In genomic region chr14:77320238-77320935, GRCh38 we compare ENCODE assay signal across 1 cellular context.
TF ChIP-seq lines count a peak whose summit lies in the region.

Gene POMT2 (minus strand): TSS chr14:77320883. CDS start chr14:77320681, 202 bp downstream.

TF ChIP-seq in HepG2, 621 proteins besides CTCF, POLR2A, EP300 and RAD21 (continued from another document and continues in another):
- TF ChIP-seq, protein P1, sequence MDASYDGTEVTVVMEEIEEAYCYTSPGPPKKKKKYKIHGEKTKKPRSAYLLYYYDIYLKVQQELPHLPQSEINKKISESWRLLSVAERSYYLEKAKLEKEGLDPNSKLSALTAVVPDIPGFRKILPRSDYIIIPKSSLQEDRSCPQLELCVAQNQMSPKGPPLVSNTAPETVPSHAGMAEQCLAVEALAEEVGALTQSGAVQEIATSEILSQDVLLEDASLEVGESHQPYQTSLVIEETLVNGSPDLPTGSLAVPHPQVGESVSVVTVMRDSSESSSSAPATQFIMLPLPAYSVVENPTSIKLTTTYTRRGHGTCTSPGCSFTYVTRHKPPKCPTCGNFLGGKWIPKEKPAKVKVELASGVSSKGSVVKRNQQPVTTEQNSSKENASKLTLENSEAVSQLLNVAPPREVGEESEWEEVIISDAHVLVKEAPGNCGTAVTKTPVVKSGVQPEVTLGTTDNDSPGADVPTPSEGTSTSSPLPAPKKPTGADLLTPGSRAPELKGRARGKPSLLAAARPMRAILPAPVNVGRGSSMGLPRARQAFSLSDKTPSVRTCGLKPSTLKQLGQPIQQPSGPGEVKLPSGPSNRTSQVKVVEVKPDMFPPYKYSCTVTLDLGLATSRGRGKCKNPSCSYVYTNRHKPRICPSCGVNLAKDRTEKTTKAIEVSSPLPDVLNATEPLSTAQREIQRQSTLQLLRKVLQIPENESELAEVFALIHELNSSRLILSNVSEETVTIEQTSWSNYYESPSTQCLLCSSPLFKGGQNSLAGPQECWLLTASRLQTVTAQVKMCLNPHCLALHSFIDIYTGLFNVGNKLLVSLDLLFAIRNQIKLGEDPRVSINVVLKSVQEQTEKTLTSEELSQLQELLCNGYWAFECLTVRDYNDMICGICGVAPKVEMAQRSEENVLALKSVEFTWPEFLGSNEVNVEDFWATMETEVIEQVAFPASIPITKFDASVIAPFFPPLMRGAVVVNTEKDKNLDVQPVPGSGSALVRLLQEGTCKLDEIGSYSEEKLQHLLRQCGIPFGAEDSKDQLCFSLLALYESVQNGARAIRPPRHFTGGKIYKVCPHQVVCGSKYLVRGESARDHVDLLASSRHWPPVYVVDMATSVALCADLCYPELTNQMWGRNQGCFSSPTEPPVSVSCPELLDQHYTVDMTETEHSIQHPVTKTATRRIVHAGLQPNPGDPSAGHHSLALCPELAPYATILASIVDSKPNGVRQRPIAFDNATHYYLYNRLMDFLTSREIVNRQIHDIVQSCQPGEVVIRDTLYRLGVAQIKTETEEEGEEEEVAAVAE (CRISPR knock-in tag; IDR thresholded peaks at IDR 0.05; ENCODE audit: borderline replicate concordance) = no peak
- no peak for TF ChIP-seq LCORL (IDR thresholded peaks at IDR 0.05)
- peak; percentile 42; the same call in 1 of the 2 replicates for TF ChIP-seq LCORL (CRISPR knock-in tag; IDR thresholded peaks at IDR 0.05)
- TF ChIP-seq, protein P2, sequence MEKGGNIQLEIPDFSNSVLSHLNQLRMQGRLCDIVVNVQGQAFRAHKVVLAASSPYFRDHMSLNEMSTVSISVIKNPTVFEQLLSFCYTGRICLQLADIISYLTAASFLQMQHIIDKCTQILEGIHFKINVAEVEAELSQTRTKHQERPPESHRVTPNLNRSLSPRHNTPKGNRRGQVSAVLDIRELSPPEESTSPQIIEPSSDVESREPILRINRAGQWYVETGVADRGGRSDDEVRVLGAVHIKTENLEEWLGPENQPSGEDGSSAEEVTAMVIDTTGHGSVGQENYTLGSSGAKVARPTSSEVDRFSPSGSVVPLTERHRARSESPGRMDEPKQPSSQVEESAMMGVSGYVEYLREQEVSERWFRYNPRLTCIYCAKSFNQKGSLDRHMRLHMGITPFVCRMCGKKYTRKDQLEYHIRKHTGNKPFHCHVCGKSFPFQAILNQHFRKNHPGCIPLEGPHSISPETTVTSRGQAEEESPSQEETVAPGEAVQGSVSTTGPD (CRISPR knock-in tag; IDR thresholded peaks at IDR 0.05) = no peak
- TF ChIP-seq ARHGAP35 (CRISPR knock-in tag; IDR thresholded peaks at IDR 0.05; ENCODE audit: borderline replicate concordance) = no peak
- no peak for TF ChIP-seq CENPX (CRISPR knock-in tag; IDR thresholded peaks at IDR 0.05)
- no peak for TF ChIP-seq PHF20 (CRISPR knock-in tag; IDR thresholded peaks at IDR 0.05)
- no peak for TF ChIP-seq ZNF180 (CRISPR knock-in tag; IDR thresholded peaks at IDR 0.05; ENCODE audit: borderline replicate concordance, low read depth)
- TF ChIP-seq ZNF124 (CRISPR knock-in tag; IDR thresholded peaks at IDR 0.05) = no peak
- TF ChIP-seq ZNF782 (CRISPR knock-in tag; IDR thresholded peaks at IDR 0.05; ENCODE audit: borderline replicate concordance) = no peak; the same call in 1 of the 2 replicates
- no peak for TF ChIP-seq ZNF253 (CRISPR knock-in tag; IDR thresholded peaks at IDR 0.05; ENCODE audit: borderline replicate concordance)
- no peak for TF ChIP-seq NFIB (CRISPR knock-in tag; IDR thresholded peaks at IDR 0.05; ENCODE audit: borderline replicate concordance)
- no peak for TF ChIP-seq TBL1XR1 (IDR thresholded peaks at IDR 0.05; ENCODE audit: borderline replicate concordance, low read length, partially characterized antibody)
- peak; percentile 44 for TF ChIP-seq TAF1 (CRISPR knock-in tag; IDR thresholded peaks at IDR 0.05)
- no peak for TF ChIP-seq SETDB1 (CRISPR knock-in tag; IDR thresholded peaks at IDR 0.05; ENCODE audit: borderline replicate concordance)
- no peak for TF ChIP-seq TMF1 (CRISPR knock-in tag; IDR thresholded peaks at IDR 0.05; ENCODE audit: low read depth)
- TF ChIP-seq, protein P3, sequence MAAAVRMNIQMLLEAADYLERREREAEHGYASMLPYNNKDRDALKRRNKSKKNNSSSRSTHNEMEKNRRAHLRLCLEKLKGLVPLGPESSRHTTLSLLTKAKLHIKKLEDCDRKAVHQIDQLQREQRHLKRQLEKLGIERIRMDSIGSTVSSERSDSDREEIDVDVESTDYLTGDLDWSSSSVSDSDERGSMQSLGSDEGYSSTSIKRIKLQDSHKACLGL (CRISPR knock-in tag; IDR thresholded peaks at IDR 0.05) = no peak
- no peak for TF ChIP-seq ZNF292 (CRISPR knock-in tag; IDR thresholded peaks at IDR 0.05; ENCODE audit: borderline replicate concordance, low read depth)
- peak; percentile 26; the same call in 1 of the 2 replicates for TF ChIP-seq ZSCAN9 (CRISPR knock-in tag; IDR thresholded peaks at IDR 0.05; ENCODE audit: borderline replicate concordance)
- no peak for TF ChIP-seq ZNF264 (CRISPR knock-in tag; IDR thresholded peaks at IDR 0.05)
- TF ChIP-seq RXRA (CRISPR knock-in tag; IDR thresholded peaks at IDR 0.05) = no peak; the same call in 1 of the 2 replicates
- peak; percentile 15; the same call in 1 of the 2 replicates for TF ChIP-seq TOPORS (CRISPR knock-in tag; IDR thresholded peaks at IDR 0.05)
- TF ChIP-seq, protein P4, sequence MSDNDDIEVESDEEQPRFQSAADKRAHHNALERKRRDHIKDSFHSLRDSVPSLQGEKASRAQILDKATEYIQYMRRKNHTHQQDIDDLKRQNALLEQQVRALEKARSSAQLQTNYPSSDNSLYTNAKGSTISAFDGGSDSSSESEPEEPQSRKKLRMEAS (IDR thresholded peaks at IDR 0.05) = peak; percentile 42
- TF ChIP-seq XRCC5 (optimal IDR thresholded peaks at IDR 0.05; ENCODE audit: low read length) = peak; percentile 82
- TF ChIP-seq, protein P5, sequence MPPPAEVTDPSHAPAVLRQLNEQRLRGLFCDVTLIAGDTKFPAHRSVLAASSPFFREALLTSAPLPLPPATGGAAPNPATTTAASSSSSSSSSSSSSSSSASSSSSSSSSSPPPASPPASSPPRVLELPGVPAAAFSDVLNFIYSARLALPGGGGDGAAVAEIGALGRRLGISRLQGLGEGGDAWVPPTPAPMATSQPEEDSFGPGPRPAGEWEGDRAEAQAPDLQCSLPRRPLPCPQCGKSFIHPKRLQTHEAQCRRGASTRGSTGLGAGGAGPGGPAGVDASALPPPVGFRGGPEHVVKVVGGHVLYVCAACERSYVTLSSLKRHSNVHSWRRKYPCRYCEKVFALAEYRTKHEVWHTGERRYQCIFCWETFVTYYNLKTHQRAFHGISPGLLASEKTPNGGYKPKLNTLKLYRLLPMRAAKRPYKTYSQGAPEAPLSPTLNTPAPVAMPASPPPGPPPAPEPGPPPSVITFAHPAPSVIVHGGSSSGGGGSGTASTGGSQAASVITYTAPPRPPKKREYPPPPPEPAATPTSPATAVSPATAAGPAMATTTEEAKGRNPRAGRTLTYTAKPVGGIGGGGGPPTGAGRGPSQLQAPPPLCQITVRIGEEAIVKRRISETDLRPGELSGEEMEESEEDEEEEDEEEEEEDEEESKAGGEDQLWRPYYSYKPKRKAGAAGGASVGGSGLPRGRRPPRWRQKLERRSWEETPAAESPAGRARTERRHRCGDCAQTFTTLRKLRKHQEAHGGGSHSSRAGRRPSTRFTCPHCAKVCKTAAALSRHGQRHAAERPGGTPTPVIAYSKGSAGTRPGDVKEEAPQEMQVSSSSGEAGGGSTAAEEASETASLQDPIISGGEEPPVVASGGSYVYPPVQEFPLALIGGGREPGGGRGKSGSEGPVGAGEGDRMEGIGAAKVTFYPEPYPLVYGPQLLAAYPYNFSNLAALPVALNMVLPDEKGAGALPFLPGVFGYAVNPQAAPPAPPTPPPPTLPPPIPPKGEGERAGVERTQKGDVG (CRISPR knock-in tag; IDR thresholded peaks at IDR 0.05; ENCODE audit: borderline replicate concordance) = 0 out of 2 replicates have a peak, but pooled peaks have one; percentile 16
- TF ChIP-seq SMAD9 (CRISPR knock-in tag; IDR thresholded peaks at IDR 0.05) = 0 out of 2 replicates have a peak, but pooled peaks have one; percentile 52
- no peak for TF ChIP-seq ZNF546 (CRISPR knock-in tag; conservative IDR thresholded peaks at IDR 0.05)
- no peak for TF ChIP-seq ZNF224 (CRISPR knock-in tag; IDR thresholded peaks at IDR 0.05)
- TF ChIP-seq SMAD3 (CRISPR knock-in tag; IDR thresholded peaks at IDR 0.05) = no peak
- no peak for TF ChIP-seq ZNF282 (IDR thresholded peaks at IDR 0.05; ENCODE audit: partially characterized antibody)
- peak; percentile 82 for TF ChIP-seq ZNF563 (CRISPR knock-in tag; IDR thresholded peaks at IDR 0.05)
- TF ChIP-seq, protein P6, sequence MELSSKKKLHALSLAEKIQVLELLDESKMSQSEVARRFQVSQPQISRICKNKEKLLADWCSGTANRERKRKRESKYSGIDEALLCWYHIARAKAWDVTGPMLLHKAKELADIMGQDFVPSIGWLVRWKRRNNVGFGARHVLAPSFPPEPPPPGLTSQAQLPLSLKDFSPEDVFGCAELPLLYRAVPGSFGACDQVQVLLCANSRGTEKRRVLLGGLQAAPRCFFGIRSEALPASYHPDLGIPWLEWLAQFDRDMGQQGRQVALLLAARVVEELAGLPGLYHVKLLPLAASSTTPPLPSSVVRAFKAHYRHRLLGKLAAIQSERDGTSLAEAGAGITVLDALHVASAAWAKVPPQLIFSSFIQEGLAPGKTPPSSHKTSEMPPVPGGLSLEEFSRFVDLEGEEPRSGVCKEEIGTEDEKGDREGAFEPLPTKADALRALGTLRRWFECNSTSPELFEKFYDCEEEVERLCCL (CRISPR knock-in tag; IDR thresholded peaks at IDR 0.05; ENCODE audit: borderline replicate concordance) = no peak
- TF ChIP-seq ZNF770 (CRISPR knock-in tag; IDR thresholded peaks at IDR 0.05) = 0 out of 2 replicates have a peak, but pooled peaks have one; percentile 29
- TF ChIP-seq ZNF335 (CRISPR knock-in tag; IDR thresholded peaks at IDR 0.05) = no peak
- TF ChIP-seq, protein P7, sequence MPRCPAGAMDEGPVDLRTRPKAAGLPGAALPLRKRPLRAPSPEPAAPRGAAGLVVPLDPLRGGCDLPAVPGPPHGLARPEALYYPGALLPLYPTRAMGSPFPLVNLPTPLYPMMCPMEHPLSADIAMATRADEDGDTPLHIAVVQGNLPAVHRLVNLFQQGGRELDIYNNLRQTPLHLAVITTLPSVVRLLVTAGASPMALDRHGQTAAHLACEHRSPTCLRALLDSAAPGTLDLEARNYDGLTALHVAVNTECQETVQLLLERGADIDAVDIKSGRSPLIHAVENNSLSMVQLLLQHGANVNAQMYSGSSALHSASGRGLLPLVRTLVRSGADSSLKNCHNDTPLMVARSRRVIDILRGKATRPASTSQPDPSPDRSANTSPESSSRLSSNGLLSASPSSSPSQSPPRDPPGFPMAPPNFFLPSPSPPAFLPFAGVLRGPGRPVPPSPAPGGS (CRISPR knock-in tag; IDR thresholded peaks at IDR 0.05) = peak; percentile 89; the same call in 1 of the 2 replicates
- TF ChIP-seq FOSL2 (CRISPR knock-in tag; IDR thresholded peaks at IDR 0.05) = peak; percentile 34; the same call in 1 of the 2 replicates
- TF ChIP-seq FOXO1 (CRISPR knock-in tag; IDR thresholded peaks at IDR 0.05) = no peak; the same call in 1 of the 2 replicates
- TF ChIP-seq, protein P8, sequence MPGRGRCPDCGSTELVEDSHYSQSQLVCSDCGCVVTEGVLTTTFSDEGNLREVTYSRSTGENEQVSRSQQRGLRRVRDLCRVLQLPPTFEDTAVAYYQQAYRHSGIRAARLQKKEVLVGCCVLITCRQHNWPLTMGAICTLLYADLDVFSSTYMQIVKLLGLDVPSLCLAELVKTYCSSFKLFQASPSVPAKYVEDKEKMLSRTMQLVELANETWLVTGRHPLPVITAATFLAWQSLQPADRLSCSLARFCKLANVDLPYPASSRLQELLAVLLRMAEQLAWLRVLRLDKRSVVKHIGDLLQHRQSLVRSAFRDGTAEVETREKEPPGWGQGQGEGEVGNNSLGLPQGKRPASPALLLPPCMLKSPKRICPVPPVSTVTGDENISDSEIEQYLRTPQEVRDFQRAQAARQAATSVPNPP (CRISPR knock-in tag; IDR thresholded peaks at IDR 0.05) = no peak
- TF ChIP-seq ATF7-NPFF (CRISPR knock-in tag; IDR thresholded peaks at IDR 0.05; ENCODE audit: low read depth) = peak; percentile 55
- peak; percentile 81; the same call in 1 of the 2 replicates for TF ChIP-seq ZNF598 (CRISPR knock-in tag; IDR thresholded peaks at IDR 0.05; ENCODE audit: borderline replicate concordance)
- peak; percentile 87 for TF ChIP-seq PHF8 (CRISPR knock-in tag; IDR thresholded peaks at IDR 0.05)
- TF ChIP-seq, protein P9, sequence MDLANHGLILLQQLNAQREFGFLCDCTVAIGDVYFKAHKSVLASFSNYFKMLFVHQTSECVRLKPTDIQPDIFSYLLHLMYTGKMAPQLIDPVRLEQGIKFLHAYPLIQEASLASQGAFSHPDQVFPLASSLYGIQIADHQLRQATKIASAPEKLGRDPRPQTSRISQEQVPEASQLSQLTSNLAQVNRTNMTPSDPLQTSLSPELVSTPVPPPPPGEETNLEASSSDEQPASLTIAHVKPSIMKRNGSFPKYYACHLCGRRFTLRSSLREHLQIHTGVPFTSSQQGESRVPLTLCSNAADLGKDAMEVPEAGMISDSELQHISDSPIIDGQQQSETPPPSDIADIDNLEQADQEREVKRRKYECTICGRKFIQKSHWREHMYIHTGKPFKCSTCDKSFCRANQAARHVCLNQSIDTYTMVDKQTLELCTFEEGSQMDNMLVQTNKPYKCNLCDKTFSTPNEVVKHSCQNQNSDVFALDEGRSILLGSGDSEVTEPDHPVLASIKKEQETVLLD (CRISPR knock-in tag; IDR thresholded peaks at IDR 0.05; ENCODE audit: low read depth) = 0 out of 2 replicates have a peak, but pooled peaks have one; percentile 40
- no peak for TF ChIP-seq FOSL1 (CRISPR knock-in tag; IDR thresholded peaks at IDR 0.05; ENCODE audit: borderline replicate concordance)
- TF ChIP-seq SPEN (CRISPR knock-in tag; IDR thresholded peaks at IDR 0.05; ENCODE audit: low read depth) = 0 out of 2 replicates have a peak, but pooled peaks have one; percentile 9
- TF ChIP-seq, protein P10, sequence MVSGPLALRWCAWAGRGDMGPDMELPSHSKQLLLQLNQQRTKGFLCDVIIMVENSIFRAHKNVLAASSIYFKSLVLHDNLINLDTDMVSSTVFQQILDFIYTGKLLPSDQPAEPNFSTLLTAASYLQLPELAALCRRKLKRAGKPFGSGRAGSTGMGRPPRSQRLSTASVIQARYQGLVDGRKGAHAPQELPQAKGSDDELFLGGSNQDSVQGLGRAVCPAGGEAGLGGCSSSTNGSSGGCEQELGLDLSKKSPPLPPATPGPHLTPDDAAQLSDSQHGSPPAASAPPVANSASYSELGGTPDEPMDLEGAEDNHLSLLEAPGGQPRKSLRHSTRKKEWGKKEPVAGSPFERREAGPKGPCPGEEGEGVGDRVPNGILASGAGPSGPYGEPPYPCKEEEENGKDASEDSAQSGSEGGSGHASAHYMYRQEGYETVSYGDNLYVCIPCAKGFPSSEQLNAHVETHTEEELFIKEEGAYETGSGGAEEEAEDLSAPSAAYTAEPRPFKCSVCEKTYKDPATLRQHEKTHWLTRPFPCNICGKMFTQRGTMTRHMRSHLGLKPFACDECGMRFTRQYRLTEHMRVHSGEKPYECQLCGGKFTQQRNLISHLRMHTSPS (CRISPR knock-in tag; IDR thresholded peaks at IDR 0.05; ENCODE audit: low read depth) = no peak
